Comparison of ENCODE assay signal across 16 cellular contexts in the genomic region with DNA sequence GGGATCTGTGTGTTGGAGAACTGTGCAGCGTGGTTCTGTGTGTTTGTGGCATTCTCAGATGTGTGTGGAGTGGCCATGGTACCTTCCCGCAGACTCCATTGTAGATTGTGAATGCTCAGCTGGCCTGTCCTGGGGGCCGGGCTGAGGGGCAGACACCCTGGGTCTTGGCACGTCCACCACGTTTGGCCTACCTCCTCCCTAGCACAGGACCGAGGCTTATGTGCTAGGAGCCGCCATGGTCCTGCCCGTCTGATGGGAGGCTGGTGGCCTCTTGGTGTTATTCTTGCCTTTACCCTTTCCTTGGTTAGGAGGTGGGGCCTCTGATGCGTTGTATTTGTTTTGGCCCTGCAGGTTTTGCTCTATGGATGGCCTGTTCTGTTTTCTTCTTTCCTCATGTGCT. TPM values are rescaled to one million over a fixed set of nuclear protein-coding genes. Genes with fewer than 3 reads are reported as not detected.
DNase-seq lines count a peak whose midpoint lies in the region; ATAC-seq and TF ChIP-seq lines count a peak whose summit lies in the region.
"Had no signal": no experiment of that assay in that cellular context is flagged by ENCODE, and none has a peak within 500 bp of the region (broad histone marks: within the 10 kb centered on the region; RNA-seq: fewer than 3 reads in every experiment).

No MANE protein-coding gene starts in this region.

- H3K4me1 ChIP-seq in SJCRH30 (peaks cover 29% of the 10 kb centered on the region), hepatocyte (ENCODE audit: insufficient read depth) (peaks cover 23% of the 10 kb centered on the region)

- H3K4me2 ChIP-seq in hepatocyte = no peak overlapping the region

- CTCF ChIA-PET in activated naive CD4-positive, alpha-beta T cell treated with anti-CD3 and anti-CD28 coated beads for 36 hours (lab: Charles Lee) = interaction anchor here (1.3 to 3.7 kb wide), 2 partner anchors 191 to 193 kb away, joined by 3 to 21 read pairs; no protein-coding TSS in a partner anchor

- peaks cover 5% of the 10 kb centered on the region for H3K9me3 Mint-ChIP-seq in activated naive CD4-positive, alpha-beta T cell treated with anti-CD3 and anti-CD28 coated beads for 36 hours
- no peaks in the 10 kb centered on the region for H3K9me3 Mint-ChIP-seq in stimulated activated memory B cell treated with anti-CD40 and anti-IgM and Interleukin-4, amounts not matched to agents 10 μg/mL and 1 μg/mL and 100 μg/mL, for 72 hours
- H3K9me3 Mint-ChIP-seq: stimulated activated naive CD8-positive, alpha-beta T cell treated with anti-CD3 and anti-CD28 coated beads, Interleukin-15, Interleukin-2, amounts not matched to agents 100 ng/mL and 50 ng/mL, for 24 hours had no signal

- H3K4me3 Mint-ChIP-seq in activated naive CD4-positive, alpha-beta T cell treated with anti-CD3 and anti-CD28 coated beads for 36 hours = no peak overlapping the region
- no peak overlapping the region for H3K4me3 Mint-ChIP-seq in stimulated activated memory B cell treated with anti-CD40 and anti-IgM and Interleukin-4, amounts not matched to agents 10 μg/mL and 1 μg/mL and 100 μg/mL, for 72 hours
- H3K4me3 Mint-ChIP-seq: stimulated activated naive CD8-positive, alpha-beta T cell treated with anti-CD3 and anti-CD28 coated beads, Interleukin-15, Interleukin-2, amounts not matched to agents 100 ng/mL and 50 ng/mL, for 24 hours had no signal

- 94% methylated on average over 9 of the region's 9 CpGs for WGBS in hepatocyte (ENCODE audit: low lambda C conversion rate, missing lambda C conversion rate)

- no peak for TF ChIP-seq CTCF in hepatocyte (IDR thresholded peaks at IDR 0.05; ENCODE audit: poor library complexity)

- peaks cover 27% of the 10 kb centered on the region for H4K20me1 ChIP-seq in hepatocyte (ENCODE audit: insufficient read depth, poor library complexity, severe bottlenecking)

- no peak for DNase-seq in activated naive CD4-positive, alpha-beta T cell treated with anti-CD3 and anti-CD28 coated beads for 36 hours
- DNase-seq in activated naive CD4-positive, alpha-beta T cell (lab: John Stamatoyannopoulos, UW) = no peak
- DNase-seq in SJCRH30 (no peak), hepatocyte (ENCODE audit: low spot score) (no peak), NCI-H446 (lab: John Stamatoyannopoulos, UW) (no peak)
- DNase-seq in stimulated activated CD4-positive, alpha-beta T cell treated with anti-CD3 and anti-CD28 coated beads, Interleukin-15, amount 100 ng/mL, for 24 hours = no peak
- DNase-seq: activated CD8-positive, alpha-beta memory T cell treated with anti-CD3 and anti-CD28 coated beads, Interleukin-2, amount 50 U/mL, for 4 hours; EL; NCI-H187 treated with DMSO at 0.1 percent for 48 hours; NCI-H526 had no signal

- H3K27ac Mint-ChIP-seq in activated naive CD4-positive, alpha-beta T cell treated with anti-CD3 and anti-CD28 coated beads for 36 hours = peak overlapping the region; percentile 80
- H3K27ac Mint-ChIP-seq in stimulated activated memory B cell treated with anti-CD40 and anti-IgM and Interleukin-4, amounts not matched to agents 10 μg/mL and 1 μg/mL and 100 μg/mL, for 72 hours = peak overlapping the region; percentile 46
- H3K27ac Mint-ChIP-seq: stimulated activated naive CD8-positive, alpha-beta T cell treated with anti-CD3 and anti-CD28 coated beads, Interleukin-15, Interleukin-2, amounts not matched to agents 100 ng/mL and 50 ng/mL, for 24 hours had no signal

- no peak for ATAC-seq in stimulated activated memory B cell treated with anti-CD40 and anti-IgM and Interleukin-4, amounts not matched to agents 10 μg/mL and 1 μg/mL and 100 μg/mL, for 72 hours
- ATAC-seq in HG03097 (IDR thresholded peaks at IDR 0.05; ENCODE audit: low FRiP score, unreplicated experiment) = no peak
- ATAC-seq: Panc1 had no signal

- intact Hi-C loops in activated naive CD4-positive, alpha-beta T cell treated with anti-CD3 and anti-CD28 coated beads for 36 hours (cut with micrococcal nuclease) = loop anchor here (2.0 to 10.0 kb wide), 4 partner anchors 127 to 404 kb away; a partner anchor contains a TSS

- H3K27me3 ChIP-seq in SJCRH30 (no peaks in the 10 kb centered on the region), hepatocyte (no peaks in the 10 kb centered on the region)

- no peaks in the 10 kb centered on the region for H3K9me3 ChIP-seq in SJCRH30 (replicated peaks)
- H3K9me3 ChIP-seq in hepatocyte (ENCODE audit: low read depth) = no peaks in the 10 kb centered on the region

- H3K27ac ChIP-seq in SJCRH30 (peak overlapping the region; percentile 62), hepatocyte (peak overlapping the region; percentile 69)

- H3K9me2 ChIP-seq in hepatocyte (replicated peaks; ENCODE audit: insufficient read depth) = no peaks in the 10 kb centered on the region

- peaks cover 31% of the 10 kb centered on the region for H3K36me3 Mint-ChIP-seq in activated naive CD4-positive, alpha-beta T cell treated with anti-CD3 and anti-CD28 coated beads for 36 hours (ENCODE audit: low read depth)
- peaks cover 29% of the 10 kb centered on the region for H3K36me3 Mint-ChIP-seq in stimulated activated memory B cell treated with anti-CD40 and anti-IgM and Interleukin-4, amounts not matched to agents 10 μg/mL and 1 μg/mL and 100 μg/mL, for 72 hours

- H3K4me3 ChIP-seq in SJCRH30 = no peak overlapping the region
- H3K4me3 ChIP-seq in hepatocyte = no peak overlapping the region

- peaks cover 42% of the 10 kb centered on the region for H3K36me3 ChIP-seq in SJCRH30
- no peaks in the 10 kb centered on the region for H3K36me3 ChIP-seq in hepatocyte (replicated peaks; ENCODE audit: insufficient read depth, low read depth)

- peaks cover 29% of the 10 kb centered on the region for H3K79me2 ChIP-seq in hepatocyte

- H2AFZ ChIP-seq in hepatocyte = no peak overlapping the region

- H3K4me1 Mint-ChIP-seq in activated naive CD4-positive, alpha-beta T cell treated with anti-CD3 and anti-CD28 coated beads for 36 hours (ENCODE audit: low read depth) = peaks cover 82% of the 10 kb centered on the region
- H3K4me1 Mint-ChIP-seq in stimulated activated memory B cell treated with anti-CD40 and anti-IgM and Interleukin-4, amounts not matched to agents 10 μg/mL and 1 μg/mL and 100 μg/mL, for 72 hours = peaks cover 57% of the 10 kb centered on the region

- no peaks in the 10 kb centered on the region for H3K27me3 Mint-ChIP-seq in activated naive CD4-positive, alpha-beta T cell treated with anti-CD3 and anti-CD28 coated beads for 36 hours (ENCODE audit: low read depth)
- H3K27me3 Mint-ChIP-seq in stimulated activated memory B cell treated with anti-CD40 and anti-IgM and Interleukin-4, amounts not matched to agents 10 μg/mL and 1 μg/mL and 100 μg/mL, for 72 hours = no peaks in the 10 kb centered on the region
- H3K27me3 Mint-ChIP-seq: stimulated activated naive CD8-positive, alpha-beta T cell treated with anti-CD3 and anti-CD28 coated beads, Interleukin-15, Interleukin-2, amounts not matched to agents 100 ng/mL and 50 ng/mL, for 24 hours had no signal

RNA-seq across cellular contexts. Expression of a gene that starts 25.1 kb away (rescaled TPM):
- 10 to 100 TPM; 18.7 to 23.0 TPM for total RNA-seq in activated naive CD4-positive, alpha-beta T cell treated with anti-CD3 and anti-CD28 coated beads for 36 hours
- 37.8 and 40.0 TPM in 2 replicates for total RNA-seq in SJCRH30 (2014; rRNA removed; shearing (Covaris generic))
- 41.5 and 42.6 TPM in 2 replicates for total RNA-seq in hepatocyte
- polyA plus RNA-seq in hepatocyte = 42.7 and 49.6 TPM in 2 replicates

RNA-seq across cellular contexts. Expression of a gene that starts 25.3 kb away (rescaled TPM):
- 10 to 100 TPM; 11.3 to 11.7 TPM for total RNA-seq in activated naive CD4-positive, alpha-beta T cell treated with anti-CD3 and anti-CD28 coated beads for 36 hours
- 23.4 and 23.8 TPM in 2 replicates for total RNA-seq in SJCRH30 (2014; rRNA removed; shearing (Covaris generic))
- total RNA-seq in hepatocyte = 21.3 and 22.2 TPM in 2 replicates
- polyA plus RNA-seq in hepatocyte = 31.2 and 32.9 TPM in 2 replicates

RNA-seq across cellular contexts. Expression of a gene that starts 55.1 kb away (rescaled TPM):
- not detected for total RNA-seq in activated naive CD4-positive, alpha-beta T cell treated with anti-CD3 and anti-CD28 coated beads for 36 hours
- not detected in 2 replicates for total RNA-seq in SJCRH30 (2014; rRNA removed; shearing (Covaris generic))
- total RNA-seq in hepatocyte = not detected in 2 replicates
- not detected in 2 replicates for polyA plus RNA-seq in hepatocyte
- total RNA-seq: activated naive CD4-positive, alpha-beta T cell treated with anti-CD3 and anti-CD28 coated beads, Interleukin-2, amount 50 U/mL, for 72 hours; T-helper 2 cell treated with Interferon-gamma antibody and Interleukin-4, amounts not matched to agents 100 ng/mL and 5 ng/mL, for 36 hours had no signal
